9 cellular contexts compared by ENCODE assay signal in genomic region chr1:67747667-67748066, GRCh38.
DNase-seq lines count a peak whose midpoint lies in the region; ATAC-seq, FAIRE-seq and TF ChIP-seq lines count a peak whose summit lies in the region.
"Had no signal": no experiment of that assay in that cellular context is flagged by ENCODE, and none has a peak within 500 bp of the region (broad histone marks: within the 10 kb centered on the region; RNA-seq: fewer than 3 reads in every experiment).

No MANE protein-coding gene starts in this region.

- H2AFZ ChIP-seq in OCI-LY1 (ENCODE audit: low read length), result no peak overlapping the region

- H3K27ac ChIP-seq in OCI-LY1 (ENCODE audit: low read depth, low read length, poor library complexity, severe bottlenecking) (no peak overlapping the region), coronary artery (peak overlapping the region; percentile 93 to 95), upper lobe of left lung (peak overlapping the region; percentile 4 to 79 (median 67))

- H3K4me1 ChIP-seq in OCI-LY1 (ENCODE audit: insufficient read depth, low read length, severe bottlenecking), result peaks cover 86% of the 10 kb centered on the region
- peaks cover 60% of the 10 kb centered on the region for H3K4me1 ChIP-seq in mucosa of stomach (ENCODE audit: control insufficient read depth, insufficient read depth, low read length)
- peaks cover 25 to 31% (median 30%) of the 10 kb centered on the region in 4 donors for H3K4me1 ChIP-seq in upper lobe of left lung

- H3K9ac ChIP-seq in OCI-LY1 (ENCODE audit: low read length) (no peak overlapping the region; the same call in 1 of the 2 replicates), mucosa of stomach (ENCODE audit: low read length) (peak overlapping the region; percentile 26)

- no peaks in the 10 kb centered on the region for H3K9me2 ChIP-seq in OCI-LY1 (ENCODE audit: low read depth, low read length)

- ATAC-seq in upper lobe of left lung (ENCODE audit: low FRiP score in 2 of 2), result no peak
- ATAC-seq in HG03175 (IDR thresholded peaks at IDR 0.05; ENCODE audit: unreplicated experiment), result no peak

- no peak for TF ChIP-seq POLR2A in upper lobe of left lung (IDR thresholded peaks at IDR 0.05)

- peak overlapping the region; percentile 31; the same call in 1 of the 2 replicates for H3K4me2 ChIP-seq in OCI-LY1 (ENCODE audit: low read length)

- WGBS in upper lobe of left lung, 2 donors, result 63 to 67% methylated on average over 2 of the region's 2 CpGs

- H3K27me3 ChIP-seq in OCI-LY1 (ENCODE audit: insufficient read depth, low read length), result no peaks in the 10 kb centered on the region
- H3K27me3 ChIP-seq in mucosa of stomach (ENCODE audit: control insufficient read depth, insufficient read depth, low read length), result no peaks in the 10 kb centered on the region
- H3K27me3 ChIP-seq in upper lobe of left lung, result no peaks in the 10 kb centered on the region

- no peak overlapping the region for H3K4me3 ChIP-seq in OCI-LY1 (ENCODE audit: low read depth, low read length, poor library complexity, severe bottlenecking)
- H3K4me3 ChIP-seq in coronary artery, result no peak overlapping the region
- no peak overlapping the region for H3K4me3 ChIP-seq in mucosa of stomach (ENCODE audit: low read length)
- no peak overlapping the region for H3K4me3 ChIP-seq in upper lobe of left lung

- H3K36me3 ChIP-seq in OCI-LY1 (ENCODE audit: insufficient read depth, low read length) (no peaks in the 10 kb centered on the region), mucosa of stomach (ENCODE audit: control insufficient read depth, insufficient read depth, low read length) (no peaks in the 10 kb centered on the region), upper lobe of left lung (no peaks in the 10 kb centered on the region)

- DNase-seq in coronary artery (ENCODE audit: low spot score) (no peak), upper lobe of left lung (no peak), D721Med (ENCODE audit: insufficient read length, low spot score) (no peak), NCI-H774 (lab: John Stamatoyannopoulos, UW) (no peak)
- DNase-seq: stimulated activated naive B cell treated with anti-CD40 and anti-IgM and Interleukin-4, amounts not matched to agents 10 μg/mL and 1 μg/mL and 100 μg/mL, for 72 hours had no signal

- no peaks in the 10 kb centered on the region for H4K20me1 ChIP-seq in OCI-LY1 (ENCODE audit: insufficient read depth, low read length)

- no peaks in the 10 kb centered on the region for H3K9me3 ChIP-seq in OCI-LY1 (ENCODE audit: low read length)
- H3K9me3 ChIP-seq in mucosa of stomach (ENCODE audit: control insufficient read depth, low read length), result no peaks in the 10 kb centered on the region
- no peaks in the 10 kb centered on the region for H3K9me3 ChIP-seq in upper lobe of left lung

- TF ChIP-seq EP300 in upper lobe of left lung (IDR thresholded peaks at IDR 0.05), result no peak

- no peaks in the 10 kb centered on the region for H3K79me2 ChIP-seq in OCI-LY1 (ENCODE audit: insufficient read depth, low read length)

- no peak for FAIRE-seq in D721Med (lab: Jason Lieb, UNC)
- FAIRE-seq: H1 had no signal

- H3F3A ChIP-seq in OCI-LY1 (ENCODE audit: insufficient read depth, low read length), result no peaks in the 10 kb centered on the region

- TF ChIP-seq CTCF in OCI-LY1 (IDR thresholded peaks at IDR 0.05; ENCODE audit: low read length) (no peak), coronary artery (IDR thresholded peaks at IDR 0.05) (no peak), upper lobe of left lung (IDR thresholded peaks at IDR 0.05) (no peak), D721Med (IDR thresholded peaks at IDR 0.05; ENCODE audit: insufficient read depth, missing control alignments) (no peak)
